Comparison of ENCODE assay signal across 1 cellular context in the genomic region with DNA sequence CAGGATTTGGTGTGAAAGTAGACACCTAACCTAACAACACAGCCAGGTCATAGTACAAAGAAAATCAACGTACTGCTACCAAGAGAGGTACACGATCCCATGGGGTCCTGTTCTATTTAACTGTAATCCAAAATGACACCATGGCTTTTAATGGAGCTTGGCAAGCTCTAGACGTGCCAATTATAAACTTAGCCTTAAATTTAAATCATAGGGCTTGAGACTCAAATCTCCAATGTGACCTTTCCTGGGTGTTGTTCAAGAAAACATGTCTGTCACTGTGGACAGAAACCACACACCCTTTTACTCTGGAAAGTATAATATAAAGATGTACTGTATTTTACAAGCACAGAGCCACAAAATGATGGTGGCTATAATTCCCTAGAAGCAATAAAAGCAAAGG.
TF ChIP-seq lines count a peak whose summit lies in the region.

No MANE protein-coding gene starts in this region.

TF ChIP-seq in SK-N-SH treated with all-trans-retinoic acid at 6 μM for 48 hours, 23 proteins besides CTCF, POLR2A, EP300 and RAD21 (continued from another document):
- TF ChIP-seq, protein P1, sequence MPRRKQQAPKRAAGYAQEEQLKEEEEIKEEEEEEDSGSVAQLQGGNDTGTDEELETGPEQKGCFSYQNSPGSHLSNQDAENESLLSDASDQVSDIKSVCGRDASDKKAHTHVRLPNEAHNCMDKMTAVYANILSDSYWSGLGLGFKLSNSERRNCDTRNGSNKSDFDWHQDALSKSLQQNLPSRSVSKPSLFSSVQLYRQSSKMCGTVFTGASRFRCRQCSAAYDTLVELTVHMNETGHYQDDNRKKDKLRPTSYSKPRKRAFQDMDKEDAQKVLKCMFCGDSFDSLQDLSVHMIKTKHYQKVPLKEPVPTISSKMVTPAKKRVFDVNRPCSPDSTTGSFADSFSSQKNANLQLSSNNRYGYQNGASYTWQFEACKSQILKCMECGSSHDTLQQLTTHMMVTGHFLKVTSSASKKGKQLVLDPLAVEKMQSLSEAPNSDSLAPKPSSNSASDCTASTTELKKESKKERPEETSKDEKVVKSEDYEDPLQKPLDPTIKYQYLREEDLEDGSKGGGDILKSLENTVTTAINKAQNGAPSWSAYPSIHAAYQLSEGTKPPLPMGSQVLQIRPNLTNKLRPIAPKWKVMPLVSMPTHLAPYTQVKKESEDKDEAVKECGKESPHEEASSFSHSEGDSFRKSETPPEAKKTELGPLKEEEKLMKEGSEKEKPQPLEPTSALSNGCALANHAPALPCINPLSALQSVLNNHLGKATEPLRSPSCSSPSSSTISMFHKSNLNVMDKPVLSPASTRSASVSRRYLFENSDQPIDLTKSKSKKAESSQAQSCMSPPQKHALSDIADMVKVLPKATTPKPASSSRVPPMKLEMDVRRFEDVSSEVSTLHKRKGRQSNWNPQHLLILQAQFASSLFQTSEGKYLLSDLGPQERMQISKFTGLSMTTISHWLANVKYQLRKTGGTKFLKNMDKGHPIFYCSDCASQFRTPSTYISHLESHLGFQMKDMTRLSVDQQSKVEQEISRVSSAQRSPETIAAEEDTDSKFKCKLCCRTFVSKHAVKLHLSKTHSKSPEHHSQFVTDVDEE (CRISPR knock-in tag; IDR thresholded peaks at IDR 0.05), result peak; percentile 39; the same call in 1 of the 2 replicates
TF ChIP-seq in SK-N-SH treated with all-trans-retinoic acid at 6 μM for 48 hours: peak in this region for 5.
